ENCODE assay signal across 8 cellular contexts in genomic region chr6:26205161-26205624, GRCh38.
DNase-seq lines count a peak whose midpoint lies in the region; ATAC-seq and TF ChIP-seq lines count a peak whose summit lies in the region.

No MANE protein-coding gene starts in this region.

- H3K4me3 ChIP-seq in duodenal mucosa (ENCODE audit: low read depth in 1 of 2, low read length in 2 of 2), result peak overlapping the region; percentile 86 to 92
- H3K4me3 ChIP-seq in lower leg skin (ENCODE audit: low read depth, poor library complexity, severe bottlenecking), result peak overlapping the region; percentile 50

- DNase-seq in GM13977 (ENCODE audit: low spot score), result peak; percentile 72
- DNase-seq in NCI-H510A (lab: John Stamatoyannopoulos, UW), result peak; percentile 66
- peak; percentile 89 for DNase-seq in activated CD4-positive, alpha-beta T cell treated with anti-CD3 and anti-CD28 coated beads for 48 hours
- DNase-seq in lower leg skin (ENCODE audit: low spot score in 2 of 2), result peak; percentile 61 to 94
- DNase-seq in stimulated activated CD8-positive, alpha-beta memory T cell treated with anti-CD3 and anti-CD28 coated beads, Interleukin-12 subunit alpha, Interleukin-12 subunit beta, amount 100 ng/mL, for 24 hours (ENCODE audit: extremely low read depth), result peak; percentile 61
- DNase-seq in HuH-7.5 (ENCODE audit: low spot score), result no peak

- H3K27me3 ChIP-seq in duodenal mucosa (ENCODE audit: control insufficient read depth in 1 of 2, insufficient read depth in 2 of 2, low read length in 2 of 2), result peaks cover 0 to 2% of the 10 kb centered on the region in 2 donors

- intact Hi-C loops in lower leg skin (cut with DNase I; ENCODE audit: low total_unique reads), result loop anchor here (10.0 kb wide), 1 partner anchor 80 kb away; a partner anchor contains a TSS

- no peaks in the 10 kb centered on the region for H3K36me3 ChIP-seq in duodenal mucosa (ENCODE audit: control insufficient read depth in 1 of 2, insufficient read depth in 2 of 2, low read length in 2 of 2)

- peak overlapping the region; percentile 96 to 98 for H3K9ac ChIP-seq in duodenal mucosa (ENCODE audit: low read depth in 1 of 2, low read length in 2 of 2)

- no peaks in the 10 kb centered on the region for H3K9me3 ChIP-seq in duodenal mucosa (ENCODE audit: control insufficient read depth in 1 of 2, low read length in 2 of 2)

- peak overlapping the region; percentile 96 for H3K27ac ChIP-seq in duodenal mucosa (ENCODE audit: low read depth, low read length)

- no peak for TF ChIP-seq CTCF in GM13977 (IDR thresholded peaks at IDR 0.05; ENCODE audit: extremely low read depth, insufficient read depth, missing control alignments)
- TF ChIP-seq CTCF in lower leg skin (IDR thresholded peaks at IDR 0.05), result no peak

- peak; percentile 34 for ATAC-seq in HG03108 (IDR thresholded peaks at IDR 0.05; ENCODE audit: unreplicated experiment)

- WGBS in lower leg skin, 2 donors, result 1 to 2% methylated on average over 18 of the region's 18 CpGs

- in situ Hi-C loops in GM13977 (cut with MboI; ENCODE audit: low pct_unique_long_range_greater_than_20kb, low sequenced_read_pairs, unreplicated experiment), result no loop called here

- TF ChIP-seq POLR2A in lower leg skin (IDR thresholded peaks at IDR 0.05), result no peak

- peaks cover 8 to 15% of the 10 kb centered on the region in 2 donors for H3K4me1 ChIP-seq in duodenal mucosa (ENCODE audit: control insufficient read depth in 1 of 2, insufficient read depth in 2 of 2, low read length in 2 of 2)
